ENCODE assay signal across 9 cellular contexts in the genomic region with DNA sequence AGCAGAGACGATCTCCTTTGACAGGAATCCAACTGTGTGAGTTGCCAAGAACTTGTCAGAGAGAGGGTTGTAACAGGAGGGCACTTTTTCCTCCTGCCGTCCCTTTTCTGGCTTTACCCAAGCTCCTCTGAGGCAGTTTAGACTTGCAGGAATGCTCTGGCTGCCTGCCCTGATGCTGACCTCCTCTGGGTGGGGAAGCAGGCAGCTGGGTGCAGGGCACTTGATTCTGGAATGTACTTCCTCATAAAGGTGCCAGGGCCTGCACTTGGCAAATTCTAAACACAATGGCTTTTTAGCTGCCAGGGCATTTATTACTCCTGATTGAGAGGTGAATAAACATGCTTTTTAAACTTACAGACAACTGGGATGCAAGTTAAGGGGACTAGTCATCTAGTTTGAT.
DNase-seq lines count a peak whose midpoint lies in the region; ATAC-seq and TF ChIP-seq lines count a peak whose summit lies in the region.
"Had no signal": no experiment of that assay in that cellular context is flagged by ENCODE, and none has a peak within 500 bp of the region (broad histone marks: within the 10 kb centered on the region; RNA-seq: fewer than 3 reads in every experiment).

No MANE protein-coding gene starts in this region.

- H3K23ac ChIP-seq in neuronal stem cell (ENCODE audit: low read depth, low read length, poor library complexity), result no peak overlapping the region

- TF ChIP-seq POLR2A in thyroid gland (IDR thresholded peaks at IDR 0.05), result peak in 1 of 2 donors; percentile 26

- H3K4ac ChIP-seq in neuronal stem cell (ENCODE audit: low read length), result no peak overlapping the region

- no peak overlapping the region for H2BK120ac ChIP-seq in neuronal stem cell (ENCODE audit: low read depth, low read length)

- H3K4me1 ChIP-seq in adipocyte (ENCODE audit: control insufficient read depth, insufficient read depth, low read length) (peaks cover 12% of the 10 kb centered on the region), right atrium auricular region (peaks cover 0 to 18% of the 10 kb centered on the region in 2 donors), thyroid gland (peaks cover 15 to 29% of the 10 kb centered on the region in 2 donors), neural progenitor cell (peaks cover 15% of the 10 kb centered on the region), neuronal stem cell (ENCODE audit: control insufficient read depth in 2 of 2, insufficient read depth in 1 of 2, low read depth in 1 of 2, low read length in 2 of 2) (peaks cover 1 to 6% of the 10 kb centered on the region in 2 donors)

- H4K8ac ChIP-seq in neuronal stem cell (ENCODE audit: low read depth, low read length), result no peak overlapping the region

- no peak overlapping the region for H3K27ac Mint-ChIP-seq in activated CD4-positive, alpha-beta T cell treated with anti-CD3 and anti-CD28 coated beads for 36 hours
- H3K27ac Mint-ChIP-seq in neural progenitor cell, result no peak overlapping the region

- H3K14ac ChIP-seq in neuronal stem cell (ENCODE audit: low read length), result no peak overlapping the region

- H3K18ac ChIP-seq in neuronal stem cell (ENCODE audit: low read length), result no peak overlapping the region

- no peak overlapping the region for H2BK15ac ChIP-seq in neuronal stem cell (ENCODE audit: low read length)

- no peak overlapping the region for H3K4me3 Mint-ChIP-seq in activated CD4-positive, alpha-beta T cell treated with anti-CD3 and anti-CD28 coated beads for 36 hours
- H3K4me3 Mint-ChIP-seq in neural progenitor cell, result no peak overlapping the region

- H3K36me3 ChIP-seq in adipocyte (ENCODE audit: control insufficient read depth, insufficient read depth, low read length, severe bottlenecking) (no peaks in the 10 kb centered on the region), right atrium auricular region (no peaks in the 10 kb centered on the region), thyroid gland (no peaks in the 10 kb centered on the region), neural progenitor cell (no peaks in the 10 kb centered on the region), neuronal stem cell (replicated peaks in 1 of 2; ENCODE audit: control insufficient read depth in 2 of 2, insufficient read depth in 2 of 2, low read length in 2 of 2) (peaks cover 0 to 20% of the 10 kb centered on the region in 2 donors)

- H2AFZ ChIP-seq in neural progenitor cell (replicated peaks) (no peak overlapping the region), neuronal stem cell (ENCODE audit: low read length) (no peak overlapping the region)

- H2BK5ac ChIP-seq in neuronal stem cell (ENCODE audit: low read length), result no peak overlapping the region

- no peak overlapping the region for H2BK12ac ChIP-seq in neuronal stem cell (ENCODE audit: low read length)

- CTCF ChIA-PET in activated CD4-positive, alpha-beta T cell treated with anti-CD3 and anti-CD28 coated beads for 36 hours (lab: Charles Lee), result no interaction called here

- H2AK5ac ChIP-seq in neuronal stem cell (ENCODE audit: low read depth, low read length), result no peak overlapping the region

- H3F3A ChIP-seq in neural progenitor cell (ENCODE audit: low read depth), result peaks cover 5% of the 10 kb centered on the region

- DNase-seq in HT1080 (ENCODE audit: low read depth), result peak; percentile 6
- DNase-seq in adipocyte (ENCODE audit: low read depth), result peak; percentile 75
- DNase-seq in right atrium auricular region (ENCODE audit: low spot score), result peak; percentile 73
- peak; percentile 98 to 100 for DNase-seq in thyroid gland
- no peak for DNase-seq in activated CD4-positive, alpha-beta T cell treated with anti-CD3 and anti-CD28 coated beads for 36 hours
- DNase-seq in neural progenitor cell (ENCODE audit: low spot score), result no peak
- no peak for DNase-seq in neuronal stem cell (ENCODE audit: low spot score)
- DNase-seq in NCI-H526 (lab: John Stamatoyannopoulos, UW), result no peak
- DNase-seq: stimulated activated CD8-positive, alpha-beta memory T cell treated with anti-CD3 and anti-CD28 coated beads, Interleukin-4, amount 100 ng/mL, for 48 hours had no signal

- H3K27me3 ChIP-seq in adipocyte (replicated peaks; ENCODE audit: control insufficient read depth, insufficient read depth, low read length) (no peaks in the 10 kb centered on the region), right atrium auricular region (no peaks in the 10 kb centered on the region), thyroid gland (no peaks in the 10 kb centered on the region), neural progenitor cell (no peaks in the 10 kb centered on the region), neuronal stem cell (ENCODE audit: control insufficient read depth in 3 of 3, insufficient read depth in 3 of 3, low read depth in 1 of 3, low read length in 3 of 3) (no peaks in the 10 kb centered on the region)

- H4K20me1 ChIP-seq in neural progenitor cell (ENCODE audit: low read depth), result no peaks in the 10 kb centered on the region

- TF ChIP-seq CTCF in right atrium auricular region (IDR thresholded peaks at IDR 0.05) (no peak), thyroid gland (IDR thresholded peaks at IDR 0.05) (no peak), neural progenitor cell (IDR thresholded peaks at IDR 0.05) (no peak)

- H3K9me3 Mint-ChIP-seq in activated CD4-positive, alpha-beta T cell treated with anti-CD3 and anti-CD28 coated beads for 36 hours (ENCODE audit: low read depth), result no peaks in the 10 kb centered on the region
- no peaks in the 10 kb centered on the region for H3K9me3 Mint-ChIP-seq in neural progenitor cell

- H3K36me3 Mint-ChIP-seq in activated CD4-positive, alpha-beta T cell treated with anti-CD3 and anti-CD28 coated beads for 36 hours (ENCODE audit: low read depth), result no peaks in the 10 kb centered on the region
- H3K36me3 Mint-ChIP-seq in neural progenitor cell, result peaks cover 6% of the 10 kb centered on the region

- H3K27me3 Mint-ChIP-seq in activated CD4-positive, alpha-beta T cell treated with anti-CD3 and anti-CD28 coated beads for 36 hours, result peaks cover 3% of the 10 kb centered on the region
- no peaks in the 10 kb centered on the region for H3K27me3 Mint-ChIP-seq in neural progenitor cell (ENCODE audit: insufficient read depth, low read depth)

- POLR2A ChIA-PET in activated CD4-positive, alpha-beta T cell treated with anti-CD3 and anti-CD28 coated beads for 36 hours (lab: Charles Lee), result no interaction called here

- H4K91ac ChIP-seq in neuronal stem cell (ENCODE audit: low read depth, low read length, poor library complexity), result no peak overlapping the region

- intact Hi-C loops in thyroid gland (cut with DNase I), result no loop called here
- intact Hi-C loops in activated CD4-positive, alpha-beta T cell treated with anti-CD3 and anti-CD28 coated beads for 36 hours (cut with DNase I, micrococcal nuclease), result no loop called here

- no peak overlapping the region for H3K4me2 ChIP-seq in neural progenitor cell
- H3K4me2 ChIP-seq in neuronal stem cell (ENCODE audit: insufficient read depth, low read length, poor library complexity, severe bottlenecking), result no peak overlapping the region

- no peak overlapping the region for H3K9ac ChIP-seq in adipocyte (ENCODE audit: low read length)
- H3K9ac ChIP-seq in neural progenitor cell, result no peak overlapping the region
- no peak overlapping the region for H3K9ac ChIP-seq in neuronal stem cell (ENCODE audit: low read depth, low read length, poor library complexity)

- H3K4me1 Mint-ChIP-seq in activated CD4-positive, alpha-beta T cell treated with anti-CD3 and anti-CD28 coated beads for 36 hours, result no peaks in the 10 kb centered on the region
- peaks cover 9% of the 10 kb centered on the region for H3K4me1 Mint-ChIP-seq in neural progenitor cell

- H3K4me3 ChIP-seq in adipocyte (ENCODE audit: low read length) (no peak overlapping the region), right atrium auricular region (peak overlapping the region in 1 of 2 donors; percentile 4), thyroid gland (replicated peaks in 1 of 3) (no peak overlapping the region), neural progenitor cell (no peak overlapping the region), neuronal stem cell (ENCODE audit: low read length in 2 of 2) (no peak overlapping the region)

- H3K79me2 ChIP-seq in neural progenitor cell (ENCODE audit: low read depth), result no peaks in the 10 kb centered on the region

- H3K27ac ChIP-seq in right atrium auricular region, result peak overlapping the region in 1 of 2 donors; percentile 49
- H3K27ac ChIP-seq in thyroid gland, result peak overlapping the region; percentile 58 to 82 (median 66)
- no peak overlapping the region for H3K27ac ChIP-seq in neural progenitor cell
- no peak overlapping the region for H3K27ac ChIP-seq in neuronal stem cell (replicated peaks; ENCODE audit: low read length)

- ATAC-seq in activated CD4-positive, alpha-beta T cell treated with anti-CD3 and anti-CD28 coated beads for 36 hours, result no peak

- H3K9me3 ChIP-seq in adipocyte (ENCODE audit: control insufficient read depth, low read length) (no peaks in the 10 kb centered on the region), right atrium auricular region (no peaks in the 10 kb centered on the region), thyroid gland (no peaks in the 10 kb centered on the region), neural progenitor cell (ENCODE audit: low read depth) (no peaks in the 10 kb centered on the region), neuronal stem cell (replicated peaks in 1 of 2; ENCODE audit: control insufficient read depth in 2 of 2, insufficient read depth in 1 of 2, low read depth in 1 of 2, low read length in 2 of 2) (no peaks in the 10 kb centered on the region)

- WGBS in thyroid gland, 2 donors, result 2 to 3% methylated on average over 2 of the region's 2 CpGs
- no CpG with 5 or more reads among the region's 2 CpGs for WGBS in neuronal stem cell (ENCODE audit: extremely low coverage in 2 of 2, insufficient read length in 2 of 2, insufficient replicate concordance in 1 of 2), 2 donors

- no peaks in the 10 kb centered on the region for H3K79me1 ChIP-seq in neuronal stem cell (ENCODE audit: low read depth, low read length)

Comparison
In these comparisons a context has a peak if more than half of its experiments do, and no peak if none do; other contexts are left out.
1. DNase-seq: peak in HT1080 (single experiment), adipocyte (single experiment), right atrium auricular region (single experiment) and thyroid gland (2 of 2); none in activated CD4-positive, alpha-beta T cell treated with anti-CD3 and anti-CD28 coated beads for 36 hours (single experiment), neural progenitor cell (single experiment), neuronal stem cell (single experiment) and NCI-H526 (0 of 2).
2. H3K27ac ChIP-seq: peak in thyroid gland (3 of 3); none in neural progenitor cell (single experiment) and neuronal stem cell (single experiment).